In genomic region chr2:171248205-171248662, GRCh38 we compare ENCODE assay signal across 10 cellular contexts.
DNase-seq lines count a peak whose midpoint lies in the region; ATAC-seq, FAIRE-seq and TF ChIP-seq lines count a peak whose summit lies in the region.
"Had no signal": no experiment of that assay in that cellular context is flagged by ENCODE, and none has a peak within 500 bp of the region (broad histone marks: within the 10 kb centered on the region; RNA-seq: fewer than 3 reads in every experiment).

No MANE protein-coding gene starts in this region.

- no peak for FAIRE-seq in K562 (lab: Jason Lieb, UNC)
- FAIRE-seq: astrocyte had no signal

- no peak overlapping the region for H3K27ac ChIP-seq in GM23338 (ENCODE audit: low read depth)
- H3K27ac ChIP-seq in OCI-LY3 (ENCODE audit: low read length) = no peak overlapping the region
- no peak overlapping the region; the same call in 2 of the 3 replicates for H3K27ac ChIP-seq in K562 (ENCODE audit: extremely low read depth, low read depth, low read length)
- H3K27ac ChIP-seq in right atrium auricular region = no peak overlapping the region
- H3K27ac ChIP-seq: SJCRH30 had no signal

- H3K9me2 ChIP-seq in GM23338 (ENCODE audit: insufficient read depth) = peaks cover 11% of the 10 kb centered on the region; the same call in 1 of the 2 replicates

- peaks cover 37% of the 10 kb centered on the region for H3K9me3 Mint-ChIP-seq in GM23338

- no peak for ATAC-seq in GM23338
- peak; percentile 50 for ATAC-seq in K562
- no peak for ATAC-seq in GM21360 (IDR thresholded peaks at IDR 0.05; ENCODE audit: unreplicated experiment)

- no peak for TF ChIP-seq POLR2A in K562 (conservative IDR thresholded peaks at IDR 0.05)

- no peaks in the 10 kb centered on the region for H3K79me2 ChIP-seq in GM23338 (replicated peaks; ENCODE audit: insufficient read depth)
- no peaks in the 10 kb centered on the region for H3K79me2 ChIP-seq in OCI-LY3 (ENCODE audit: low read length)
- H3K79me2 ChIP-seq in K562 (ENCODE audit: control insufficient read depth, insufficient read depth, low read length) = no peaks in the 10 kb centered on the region

- H3F3A ChIP-seq in GM23338 (replicated peaks; ENCODE audit: low read depth) = no peaks in the 10 kb centered on the region; the same call in 1 of the 2 replicates

- DNase-seq in GM10248 (ENCODE audit: extremely low spot score) (peak; percentile 36), GM23338 (ENCODE audit: low spot score) (no peak), K562 (ENCODE audit: extremely low read depth in 1 of 4, low spot score in 3 of 4) (peak in 1 of 4 experiments; percentile 29), DMS79 treated with DMSO at 0.1 percent for 48 hours (lab: John Stamatoyannopoulos, UW) (no peak), NCI-H526 (lab: John Stamatoyannopoulos, UW) (no peak), right atrium auricular region (ENCODE audit: low spot score) (no peak)
- DNase-seq: SJCRH30 had no signal

- CTCF ChIA-PET in GM10248 (lab: Yijun Ruan, JAX) = interaction anchor here (1.2 to 1.9 kb wide), 3 partner anchors 11 to 13 kb away, joined by 4 to 6 read pairs (median 5); no protein-coding TSS in a partner anchor
- CTCF ChIA-PET in K562 (lab: Yijun Ruan, JAX; ENCODE audit: low intra/inter-chr PET ratio) = no interaction called here

- no peak for TF ChIP-seq CTCF in GM10248 (IDR thresholded peaks at IDR 0.05; ENCODE audit: control extremely low read depth, extremely low read depth, low read depth, missing control alignments)
- TF ChIP-seq CTCF in GM23338 (conservative IDR thresholded peaks at IDR 0.05; ENCODE audit: low read depth in 2 of 2) = no peak
- TF ChIP-seq CTCF in OCI-LY3 (IDR thresholded peaks at IDR 0.05; ENCODE audit: low read depth, low read length) = no peak
- no peak for TF ChIP-seq CTCF in K562 (IDR thresholded peaks at IDR 0.05 in 2 of 3, conservative IDR thresholded peaks at IDR 0.05 in 1 of 3; ENCODE audit: insufficient read depth in 2 of 3, low read depth in 1 of 3, low read length in 3 of 3)
- TF ChIP-seq CTCF in right atrium auricular region (IDR thresholded peaks at IDR 0.05) = no peak

- 10% methylated on average over 5 of the region's 5 CpGs for WGBS in K562 (ENCODE audit: insufficient coverage, low coverage, missing lambda C conversion rate)

- H3K9ac ChIP-seq in OCI-LY3 (ENCODE audit: low read length) (no peak overlapping the region), K562 (ENCODE audit: insufficient read depth in 1 of 2, low read depth in 2 of 2, low read length in 2 of 2) (no peak overlapping the region)

- H3K9me3 ChIP-seq in OCI-LY3 (ENCODE audit: insufficient read depth, low read length) = peaks cover 24% of the 10 kb centered on the region
- peaks cover 10% of the 10 kb centered on the region for H3K9me3 ChIP-seq in K562 (replicated peaks; ENCODE audit: control insufficient read depth, insufficient read depth, low read depth, low read length)
- peaks cover 0 to 17% of the 10 kb centered on the region in 2 donors for H3K9me3 ChIP-seq in right atrium auricular region

- H3K27me3 Mint-ChIP-seq in GM23338 (ENCODE audit: insufficient read depth, low read depth, poor library complexity) = peaks cover 3% of the 10 kb centered on the region

- in situ Hi-C loops in K562 (cut with MboI) = no loop called here

- no peak overlapping the region for H3K27ac Mint-ChIP-seq in GM23338

- H3K4me3 Mint-ChIP-seq in GM23338 = no peak overlapping the region

- H3K9me1 ChIP-seq in K562 (ENCODE audit: control insufficient read depth, insufficient read depth, low read length) = no peaks in the 10 kb centered on the region

- H3K27me3 ChIP-seq in GM23338 (ENCODE audit: insufficient read depth) (no peaks in the 10 kb centered on the region), OCI-LY3 (ENCODE audit: low read depth, low read length) (no peaks in the 10 kb centered on the region), K562 (ENCODE audit: control insufficient read depth in 2 of 2, insufficient read depth in 2 of 2, low read length in 2 of 2) (0 out of 5 replicates have a peak, but pooled peaks cover 0 to 2% of the 10 kb centered on the region in 2 experiments), right atrium auricular region (no peaks in the 10 kb centered on the region)
- H3K27me3 ChIP-seq: SJCRH30 had no signal

- no peak overlapping the region for H3K4me3 ChIP-seq in GM23338
- H3K4me3 ChIP-seq in OCI-LY3 (ENCODE audit: low read length) = peak overlapping the region; percentile 17; the same call in 1 of the 2 replicates
- no peak overlapping the region for H3K4me3 ChIP-seq in K562
- no peak overlapping the region for H3K4me3 ChIP-seq in right atrium auricular region
- H3K4me3 ChIP-seq: SJCRH30 had no signal

- intact Hi-C loops in K562 (cut with micrococcal nuclease) = no loop called here

- H2AFZ ChIP-seq in GM23338 (peak overlapping the region; percentile 74), OCI-LY3 (ENCODE audit: low read depth, low read length) (no peak overlapping the region), K562 (ENCODE audit: low read depth, low read length) (peak overlapping the region; percentile 16; the same call in 1 of the 2 replicates)

- H3K36me3 Mint-ChIP-seq in GM23338 (ENCODE audit: low read depth) = peaks cover 37% of the 10 kb centered on the region

- TF ChIP-seq RAD21 in K562 (CRISPR knock-in tag; conservative IDR thresholded peaks at IDR 0.05 in 1 of 2, IDR thresholded peaks at IDR 0.05 in 1 of 2) = no peak

- no peaks in the 10 kb centered on the region for H3K4me1 ChIP-seq in GM23338 (ENCODE audit: insufficient read depth)
- H3K4me1 ChIP-seq in OCI-LY3 (ENCODE audit: low read length) = peaks cover 28% of the 10 kb centered on the region
- peaks cover 0 to 21% of the 10 kb centered on the region in 2 experiments; a peak in 4 of 5 replicates for H3K4me1 ChIP-seq in K562 (replicated peaks in 1 of 2; ENCODE audit: control insufficient read depth in 2 of 2, insufficient read depth in 2 of 2, low read length in 2 of 2)
- H3K4me1 ChIP-seq in right atrium auricular region = no peaks in the 10 kb centered on the region
- H3K4me1 ChIP-seq: SJCRH30 had no signal

- H4K20me1 ChIP-seq in GM23338 (replicated peaks; ENCODE audit: insufficient read depth) (no peaks in the 10 kb centered on the region), OCI-LY3 (ENCODE audit: insufficient read depth, low read length) (no peaks in the 10 kb centered on the region), K562 (replicated peaks; ENCODE audit: control insufficient read depth, insufficient read depth, low read length) (no peaks in the 10 kb centered on the region)

- peaks cover 11% of the 10 kb centered on the region for H3K4me1 Mint-ChIP-seq in GM23338

- H3K36me3 ChIP-seq in GM23338 (ENCODE audit: insufficient read depth) (peaks cover 8% of the 10 kb centered on the region), OCI-LY3 (replicated peaks; ENCODE audit: low read depth, low read length) (peaks cover 11% of the 10 kb centered on the region), K562 (ENCODE audit: control insufficient read depth, insufficient read depth, low read length) (no peaks in the 10 kb centered on the region), right atrium auricular region (no peaks in the 10 kb centered on the region)
- H3K36me3 ChIP-seq: SJCRH30 had no signal

- H3K4me2 ChIP-seq in GM23338 (no peak overlapping the region), OCI-LY3 (ENCODE audit: low read length) (peak overlapping the region; percentile 53), K562 (ENCODE audit: insufficient read depth, low read length) (peak overlapping the region; percentile 23; the same call in 1 of the 2 replicates)

- TF ChIP-seq EP300 in K562 (IDR thresholded peaks at IDR 0.05; ENCODE audit: low read length) = peak; percentile 62

- no TSS peak for BruUV-seq in K562 (replicated peaks; lab: Mats Ljungman, UMichigan)

- POLR2A ChIA-PET in GM10248 (lab: Yijun Ruan, JAX) = no interaction called here
- POLR2A ChIA-PET in K562 (lab: Yijun Ruan, JAX) = interaction anchor here (0.5 to 1.8 kb wide), 5 partner anchors 10 to 318 kb away, joined by 3 to 5 read pairs (median 3); no protein-coding TSS in a partner anchor

TF ChIP-seq in GM23338, 12 proteins besides CTCF, POLR2A, EP300 and RAD21 (continues in another document):
- no peak for TF ChIP-seq STAT1 (IDR thresholded peaks at IDR 0.05; ENCODE audit: unreplicated experiment)

TF ChIP-seq in K562, 482 proteins besides CTCF, POLR2A, EP300 and RAD21 (continues in another document):
- peak in 1 of 2 experiments; percentile 76; a peak in 2 of 4 replicates for TF ChIP-seq MLLT1 (IDR thresholded peaks at IDR 0.05)
